Comparison of ENCODE assay signal across 1 cellular context in the genomic region with DNA sequence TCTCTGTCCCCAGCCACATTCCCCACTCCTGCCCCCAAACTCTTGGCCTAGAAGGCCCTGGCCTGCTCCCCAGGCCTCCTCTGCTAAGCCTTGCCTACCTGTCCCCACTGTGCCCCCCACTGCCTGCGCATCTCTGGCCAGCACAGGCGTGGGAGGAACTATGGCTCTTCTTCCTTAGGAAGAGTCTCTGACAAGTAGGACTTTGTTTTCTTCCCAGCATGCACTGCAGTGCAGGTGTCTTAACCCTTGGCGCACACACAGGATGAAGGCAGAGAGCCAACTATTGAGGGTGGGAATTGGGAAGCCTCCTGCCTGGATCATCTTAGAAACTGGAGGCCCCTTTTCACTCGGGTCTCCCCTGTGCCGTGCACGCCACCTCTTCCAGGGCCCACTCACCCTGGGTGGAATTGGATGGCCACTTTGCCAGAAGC.
TF ChIP-seq lines count a peak whose summit lies in the region.

No MANE protein-coding gene starts in this region.

TF ChIP-seq in liver, 16 proteins besides CTCF, POLR2A, EP300 and RAD21:
- TF ChIP-seq RXRA (IDR thresholded peaks at IDR 0.05) (no peak), HNF4A (conservative IDR thresholded peaks at IDR 0.05) (peak in 1 of 2 donors; percentile 43), TAF1 (conservative IDR thresholded peaks at IDR 0.05) (no peak), GABPA (IDR thresholded peaks at IDR 0.05 in 1 of 2, conservative IDR thresholded peaks at IDR 0.05 in 1 of 2) (no peak), HNF4G (IDR thresholded peaks at IDR 0.05) (no peak), EGR1 (IDR thresholded peaks at IDR 0.05; ENCODE audit: low read depth in 2 of 2) (no peak)
- TF ChIP-seq, protein P1, sequence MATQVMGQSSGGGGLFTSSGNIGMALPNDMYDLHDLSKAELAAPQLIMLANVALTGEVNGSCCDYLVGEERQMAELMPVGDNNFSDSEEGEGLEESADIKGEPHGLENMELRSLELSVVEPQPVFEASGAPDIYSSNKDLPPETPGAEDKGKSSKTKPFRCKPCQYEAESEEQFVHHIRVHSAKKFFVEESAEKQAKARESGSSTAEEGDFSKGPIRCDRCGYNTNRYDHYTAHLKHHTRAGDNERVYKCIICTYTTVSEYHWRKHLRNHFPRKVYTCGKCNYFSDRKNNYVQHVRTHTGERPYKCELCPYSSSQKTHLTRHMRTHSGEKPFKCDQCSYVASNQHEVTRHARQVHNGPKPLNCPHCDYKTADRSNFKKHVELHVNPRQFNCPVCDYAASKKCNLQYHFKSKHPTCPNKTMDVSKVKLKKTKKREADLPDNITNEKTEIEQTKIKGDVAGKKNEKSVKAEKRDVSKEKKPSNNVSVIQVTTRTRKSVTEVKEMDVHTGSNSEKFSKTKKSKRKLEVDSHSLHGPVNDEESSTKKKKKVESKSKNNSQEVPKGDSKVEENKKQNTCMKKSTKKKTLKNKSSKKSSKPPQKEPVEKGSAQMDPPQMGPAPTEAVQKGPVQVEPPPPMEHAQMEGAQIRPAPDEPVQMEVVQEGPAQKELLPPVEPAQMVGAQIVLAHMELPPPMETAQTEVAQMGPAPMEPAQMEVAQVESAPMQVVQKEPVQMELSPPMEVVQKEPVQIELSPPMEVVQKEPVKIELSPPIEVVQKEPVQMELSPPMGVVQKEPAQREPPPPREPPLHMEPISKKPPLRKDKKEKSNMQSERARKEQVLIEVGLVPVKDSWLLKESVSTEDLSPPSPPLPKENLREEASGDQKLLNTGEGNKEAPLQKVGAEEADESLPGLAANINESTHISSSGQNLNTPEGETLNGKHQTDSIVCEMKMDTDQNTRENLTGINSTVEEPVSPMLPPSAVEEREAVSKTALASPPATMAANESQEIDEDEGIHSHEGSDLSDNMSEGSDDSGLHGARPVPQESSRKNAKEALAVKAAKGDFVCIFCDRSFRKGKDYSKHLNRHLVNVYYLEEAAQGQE (IDR thresholded peaks at IDR 0.05): no peak
